8 cellular contexts compared by ENCODE assay signal in the genomic region with DNA sequence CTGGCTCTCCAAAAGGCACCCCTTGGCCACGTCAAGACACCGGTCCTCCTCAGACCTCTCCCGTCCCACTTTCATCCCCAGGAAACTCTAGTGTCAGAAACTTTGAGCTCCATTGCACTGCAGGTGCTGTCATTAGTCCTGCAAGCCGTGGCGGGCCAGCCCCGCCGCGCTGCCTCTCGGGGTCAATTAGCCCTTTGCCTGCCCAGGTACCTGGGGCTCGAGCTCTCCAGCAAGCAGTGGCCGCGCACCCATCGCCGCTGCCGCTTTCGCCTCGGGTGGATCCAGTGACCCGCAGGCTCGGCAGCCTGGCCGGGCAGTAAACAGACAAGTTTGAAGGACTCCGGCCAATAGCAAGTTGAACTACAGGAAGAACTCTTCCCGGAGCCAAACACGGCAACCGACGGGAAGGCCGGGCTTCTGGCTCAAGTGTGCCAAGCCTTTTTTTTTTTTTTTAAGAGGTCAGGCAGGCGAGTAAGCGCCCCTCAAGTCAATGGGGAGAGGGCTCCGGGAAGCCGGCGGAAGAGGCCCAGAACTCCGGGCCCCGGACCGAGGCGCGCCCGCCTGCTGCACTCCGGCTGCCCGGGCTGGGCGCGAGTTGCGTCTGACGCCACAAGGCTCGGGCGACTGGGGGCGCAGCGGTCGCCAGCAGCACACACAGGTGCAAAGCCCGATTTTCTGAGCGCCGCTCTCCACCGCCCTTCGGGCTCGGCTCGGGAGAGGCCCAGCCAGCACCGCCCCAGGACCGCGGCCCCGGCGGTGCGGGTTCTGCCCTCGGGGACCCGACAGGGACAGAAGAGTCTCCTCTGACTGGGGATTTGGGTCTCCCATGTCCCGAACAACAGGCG. TPM values are rescaled to one million over a fixed set of nuclear protein-coding genes. Genes with fewer than 3 reads are reported as not detected.
DNase-seq lines count a peak whose midpoint lies in the region; ATAC-seq, FAIRE-seq and TF ChIP-seq lines count a peak whose summit lies in the region.

No MANE protein-coding gene starts in this region.

- intact Hi-C loops in MCF 10A (cut with micrococcal nuclease): no loop called here
- intact Hi-C loops in kidney (cut with DNase I): no loop called here

- POLR2A ChIA-PET in MCF 10A (lab: Yijun Ruan, JAX): no interaction called here

- H3K4me1 ChIP-seq in HUES64 (ENCODE audit: insufficient read depth, low read length) (peaks cover 9% of the 10 kb centered on the region; the same call in 1 of the 2 replicates), kidney (ENCODE audit: control insufficient read depth in 1 of 2, insufficient read depth in 1 of 2, low read depth in 1 of 2, low read length in 2 of 2) (no peaks in the 10 kb centered on the region)

- peaks cover 88% of the 10 kb centered on the region for H3K27me3 Mint-ChIP-seq in MCF 10A (ENCODE audit: insufficient read depth, unreplicated experiment)

- in situ Hi-C loops in G401 (cut with HindIII; ENCODE audit: low sequenced_read_pairs): no loop called here

- H3K9me3 ChIP-seq in HUES64 (ENCODE audit: insufficient read depth, low read depth, low read length): no peaks in the 10 kb centered on the region
- no peaks in the 10 kb centered on the region for H3K9me3 ChIP-seq in kidney (ENCODE audit: control insufficient read depth in 1 of 2, low read length in 2 of 2)

- no peaks in the 10 kb centered on the region for H3K36me3 Mint-ChIP-seq in MCF 10A (ENCODE audit: insufficient read depth, unreplicated experiment)
- no peaks in the 10 kb centered on the region for H3K36me3 Mint-ChIP-seq in stimulated activated effector memory CD8-positive, alpha-beta T cell treated with anti-CD3 and anti-CD28 coated beads, Interleukin-12 subunit alpha, Interleukin-12 subunit beta, amount 100 ng/mL, for 72 hours

- ATAC-seq in stimulated activated effector memory CD8-positive, alpha-beta T cell treated with anti-CD3 and anti-CD28 coated beads, Interleukin-12 subunit alpha, Interleukin-12 subunit beta, amount 100 ng/mL, for 72 hours: peak; percentile 26
- ATAC-seq in GM19467 (IDR thresholded peaks at IDR 0.05; ENCODE audit: unreplicated experiment) (no peak), HG02884 (IDR thresholded peaks at IDR 0.05; ENCODE audit: unreplicated experiment) (no peak)

- TF ChIP-seq CTCF in MCF 10A (IDR thresholded peaks at IDR 0.05; ENCODE audit: unreplicated experiment) (no peak), kidney (IDR thresholded peaks at IDR 0.05; ENCODE audit: borderline replicate concordance, extremely low read depth, insufficient read depth) (no peak)

- H3K4me1 Mint-ChIP-seq in MCF 10A (ENCODE audit: insufficient read depth, unreplicated experiment): peaks cover 12% of the 10 kb centered on the region
- no peaks in the 10 kb centered on the region for H3K4me1 Mint-ChIP-seq in stimulated activated effector memory CD8-positive, alpha-beta T cell treated with anti-CD3 and anti-CD28 coated beads, Interleukin-12 subunit alpha, Interleukin-12 subunit beta, amount 100 ng/mL, for 72 hours

- peak overlapping the region; percentile 74 for H3K4me3 ChIP-seq in HUES64 (ENCODE audit: low read length)
- peak overlapping the region; percentile 75 to 84 for H3K4me3 ChIP-seq in kidney (ENCODE audit: low read length in 2 of 2)

- H3K9me3 Mint-ChIP-seq in MCF 10A (ENCODE audit: unreplicated experiment): no peaks in the 10 kb centered on the region
- no peaks in the 10 kb centered on the region for H3K9me3 Mint-ChIP-seq in stimulated activated effector memory CD8-positive, alpha-beta T cell treated with anti-CD3 and anti-CD28 coated beads, Interleukin-12 subunit alpha, Interleukin-12 subunit beta, amount 100 ng/mL, for 72 hours

- no peak overlapping the region for H3K27ac Mint-ChIP-seq in MCF 10A (ENCODE audit: low read depth, unreplicated experiment)
- H3K27ac Mint-ChIP-seq in stimulated activated effector memory CD8-positive, alpha-beta T cell treated with anti-CD3 and anti-CD28 coated beads, Interleukin-12 subunit alpha, Interleukin-12 subunit beta, amount 100 ng/mL, for 72 hours: no peak overlapping the region

- no TSS peak for BruUV-seq in MCF 10A (replicated peaks; lab: Mats Ljungman, UMichigan)

- under 1% methylated on average over 65 of the region's 65 CpGs for WGBS in HUES64

- H3K36me3 ChIP-seq in HUES64 (ENCODE audit: insufficient read depth, low read length) (no peaks in the 10 kb centered on the region), kidney (ENCODE audit: control insufficient read depth in 1 of 2, insufficient read depth in 2 of 2, low read length in 2 of 2) (no peaks in the 10 kb centered on the region)

- CTCF ChIA-PET in MCF 10A (lab: Yijun Ruan, JAX): interaction anchor here (0.6 to 1.0 kb wide), 3 partner anchors 14 to 389 kb away, joined by 3 read pairs; no protein-coding TSS in a partner anchor

- peak overlapping the region; percentile 70 for H3K4me3 Mint-ChIP-seq in MCF 10A (ENCODE audit: unreplicated experiment)
- H3K4me3 Mint-ChIP-seq in stimulated activated effector memory CD8-positive, alpha-beta T cell treated with anti-CD3 and anti-CD28 coated beads, Interleukin-12 subunit alpha, Interleukin-12 subunit beta, amount 100 ng/mL, for 72 hours: peak overlapping the region; percentile 21

- no peak for FAIRE-seq in kidney (lab: Jason Lieb, UNC)

- H3K27ac ChIP-seq in HUES64 (ENCODE audit: low read depth, low read length): no peak overlapping the region
- peak overlapping the region; percentile 13 to 17 for H3K27ac ChIP-seq in kidney (ENCODE audit: low read depth in 2 of 2, low read length in 2 of 2)

- peaks cover 71% of the 10 kb centered on the region for H3K27me3 ChIP-seq in HUES64 (ENCODE audit: insufficient read depth, low read length)

- DNase-seq in G401 (ENCODE audit: low spot score): peak; percentile 45
- no peak for DNase-seq in MCF 10A (ENCODE audit: unreplicated experiment)
- peak; percentile 77 for DNase-seq in kidney
- DNase-seq in stimulated activated effector memory CD8-positive, alpha-beta T cell treated with anti-CD3 and anti-CD28 coated beads, Interleukin-12 subunit alpha, Interleukin-12 subunit beta, amount 100 ng/mL, for 72 hours (ENCODE audit: low spot score in 2 of 2): peak in 1 of 2 donors; percentile 47
- DNase-seq in central memory CD4-positive, alpha-beta T cell: no peak

- H3K9ac ChIP-seq in HUES64 (ENCODE audit: low read depth, low read length): no peak overlapping the region
- peak overlapping the region; percentile 48 to 74 for H3K9ac ChIP-seq in kidney (ENCODE audit: low read length in 2 of 2)

RNA-seq across cellular contexts. Expression of gene ERBB4, which starts 1.1 kb away (rescaled TPM):
- total RNA-seq in G401 (2014; rRNA removed; shearing (Covaris generic)): not detected in 2 replicates
- polyA plus RNA-seq in HUES64 (2013, experiment 1 of 2): 0.70 TPM
- polyA plus RNA-seq in HUES64 (2013, experiment 2 of 2): 1.4 TPM
- total RNA-seq in MCF 10A (2022) (not detected in 2 replicates), kidney (152 TPM)
- polyA plus RNA-seq in kidney (ENCODE audit: insufficient read depth, low read depth, low replicate concordance): 3.9 TPM

Comparison
In these comparisons a context has a peak if more than half of its experiments do, and no peak if none do; other contexts are left out.
1. DNase-seq: peak in G401 (single experiment) and kidney (single experiment); none in MCF 10A (single experiment) and central memory CD4-positive, alpha-beta T cell (single experiment).
2. RNA of gene ERBB4, which starts 1.1 kb away (total RNA-seq): 152 TPM in kidney (single experiment); not detected in G401 and not detected in MCF 10A; every median in the first group is over 100 times any median in the second.